27 cellular contexts compared by ENCODE assay signal in the genomic region with DNA sequence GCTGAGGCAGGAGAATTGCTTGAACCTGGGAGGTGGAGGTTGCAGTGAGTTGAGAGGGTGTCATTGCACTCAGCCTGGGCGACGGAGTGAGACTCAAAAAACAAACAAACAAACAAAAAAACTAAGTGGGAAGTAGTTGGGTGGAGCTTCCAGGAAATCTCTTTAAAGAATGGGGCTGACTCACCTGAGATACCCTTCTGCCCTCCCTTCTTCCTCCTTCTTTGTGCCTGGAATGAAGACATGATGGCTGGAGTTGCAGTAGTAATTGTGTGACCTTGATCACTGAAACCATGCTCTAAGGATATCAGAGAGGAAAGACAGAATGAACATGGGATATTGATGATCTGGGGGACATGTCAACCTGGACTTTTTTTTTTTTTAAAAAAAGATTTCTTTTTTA.
DNase-seq lines count a peak whose midpoint lies in the region; ATAC-seq, FAIRE-seq and TF ChIP-seq lines count a peak whose summit lies in the region.
"Had no signal": no experiment of that assay in that cellular context is flagged by ENCODE, and none has a peak within 500 bp of the region (broad histone marks: within the 10 kb centered on the region; RNA-seq: fewer than 3 reads in every experiment).

No MANE protein-coding gene starts in this region.

- intact Hi-C loops in mucosa of descending colon (cut with DNase I, micrococcal nuclease) (no loop called here), kidney (cut with DNase I) (no loop called here)

- TF ChIP-seq CTCF in bronchial epithelial cell (IDR thresholded peaks at IDR 0.05; ENCODE audit: insufficient read depth, low read length, severe bottlenecking): no peak
- TF ChIP-seq CTCF in mucosa of descending colon (IDR thresholded peaks at IDR 0.05): no peak
- no peak for TF ChIP-seq CTCF in smooth muscle cell (IDR thresholded peaks at IDR 0.05; ENCODE audit: borderline replicate concordance, insufficient read depth, poor library complexity, severe bottlenecking)
- no peak for TF ChIP-seq CTCF in kidney (IDR thresholded peaks at IDR 0.05; ENCODE audit: borderline replicate concordance, extremely low read depth, insufficient read depth)

- ATAC-seq in mucosa of descending colon: peak; percentile 62
- ATAC-seq in HG03108 (IDR thresholded peaks at IDR 0.05; ENCODE audit: unreplicated experiment): no peak
- ATAC-seq in GM21381 (IDR thresholded peaks at IDR 0.05; ENCODE audit: unreplicated experiment): no peak
- ATAC-seq: CD8-positive, alpha-beta T cell had no signal

- no peaks in the 10 kb centered on the region for H3K79me2 ChIP-seq in smooth muscle cell (ENCODE audit: low read depth)

- no peaks in the 10 kb centered on the region for H3K36me3 ChIP-seq in bronchial epithelial cell (ENCODE audit: control insufficient read depth, insufficient read depth, low read length)
- H3K36me3 ChIP-seq in mucosa of descending colon (ENCODE audit: low read depth): no peaks in the 10 kb centered on the region
- H3K36me3 ChIP-seq in smooth muscle cell (ENCODE audit: low read depth): no peaks in the 10 kb centered on the region
- no peaks in the 10 kb centered on the region for H3K36me3 ChIP-seq in kidney (ENCODE audit: control insufficient read depth in 1 of 2, insufficient read depth in 2 of 2, low read length in 2 of 2)
- H3K36me3 ChIP-seq: SJCRH30 had no signal

- H3F3A ChIP-seq in smooth muscle cell (ENCODE audit: low read depth): peaks cover 5% of the 10 kb centered on the region

- DNase-seq in NCI-H2029 treated with DMSO at 0.1 percent for 48 hours (lab: John Stamatoyannopoulos, UW) (peak; percentile 28), NCI-H2029 (lab: John Stamatoyannopoulos, UW) (no peak), bronchial epithelial cell (ENCODE audit: low read depth) (peak; percentile 33), mucosa of descending colon (no peak), smooth muscle cell (lab: John Stamatoyannopoulos, UW; ENCODE audit: unreplicated experiment) (no peak), kidney (no peak)
- DNase-seq: 8988T; AML-193; C1 segment of cervical spinal cord; Calu3; CD8-positive, alpha-beta T cell; EL; GF-D8; H7; HFFc6; MM.1S; NCI-H1092; NCI-H146; NCI-H2081 treated with DMSO at 0.1 percent for 48 hours; NCI-H2171 treated with DMSO at 0.1 percent for 48 hours; NCI-H524 treated with DMSO at 0.1 percent for 48 hours; NCI-H82; SJCRH30 had no signal

- H3K9ac ChIP-seq in smooth muscle cell (ENCODE audit: low read depth): no peak overlapping the region
- no peak overlapping the region for H3K9ac ChIP-seq in kidney (ENCODE audit: low read length in 2 of 2)

- 79% methylated on average over 2 of the region's 2 CpGs for WGBS in smooth muscle cell (ENCODE audit: low lambda C conversion rate)

- no peak overlapping the region for H3K4me2 ChIP-seq in smooth muscle cell

- H3K27me3 ChIP-seq in bronchial epithelial cell (ENCODE audit: control insufficient read depth, insufficient read depth, low read length) (no peaks in the 10 kb centered on the region), smooth muscle cell (ENCODE audit: low read depth) (no peaks in the 10 kb centered on the region)
- H3K27me3 ChIP-seq: SJCRH30 had no signal

- FAIRE-seq in bronchial epithelial cell (lab: Jason Lieb, UNC): no peak
- FAIRE-seq in kidney (lab: Jason Lieb, UNC): no peak
- FAIRE-seq: GM19239, RCC 7860 had no signal

- H3K4me3 ChIP-seq in bronchial epithelial cell (ENCODE audit: low read depth, low read length): no peak overlapping the region
- H3K4me3 ChIP-seq in mucosa of descending colon: no peak overlapping the region
- H3K4me3 ChIP-seq in smooth muscle cell: no peak overlapping the region
- no peak overlapping the region for H3K4me3 ChIP-seq in kidney (ENCODE audit: low read length in 2 of 2)
- H3K4me3 ChIP-seq: SJCRH30 had no signal

- no peaks in the 10 kb centered on the region for H3K9me3 ChIP-seq in mucosa of descending colon
- no peaks in the 10 kb centered on the region for H3K9me3 ChIP-seq in smooth muscle cell (replicated peaks; ENCODE audit: low read depth)
- H3K9me3 ChIP-seq in kidney (ENCODE audit: control insufficient read depth in 1 of 2, low read length in 2 of 2): no peaks in the 10 kb centered on the region
- H3K9me3 ChIP-seq: SJCRH30 had no signal

- H3K4me1 ChIP-seq in mucosa of descending colon (ENCODE audit: low read depth) (peaks cover 6% of the 10 kb centered on the region), smooth muscle cell (ENCODE audit: low read depth) (no peaks in the 10 kb centered on the region), kidney (ENCODE audit: control insufficient read depth in 1 of 2, insufficient read depth in 1 of 2, low read depth in 1 of 2, low read length in 2 of 2) (peaks cover 8 to 9% of the 10 kb centered on the region in 2 donors)

- H3K27ac ChIP-seq in smooth muscle cell (ENCODE audit: low read depth) (no peak overlapping the region), kidney (ENCODE audit: low read depth in 2 of 2, low read length in 2 of 2) (no peak overlapping the region)
- H3K27ac ChIP-seq: SJCRH30 had no signal

- no peak overlapping the region for H2AFZ ChIP-seq in smooth muscle cell (ENCODE audit: low read depth)

- no peaks in the 10 kb centered on the region for H4K20me1 ChIP-seq in smooth muscle cell (ENCODE audit: low read depth)

Comparison
In these comparisons a context has a peak if more than half of its experiments do, and no peak if none do; other contexts are left out.
1. DNase-seq: peak in NCI-H2029 treated with DMSO at 0.1 percent for 48 hours (single experiment) and bronchial epithelial cell (single experiment); none in NCI-H2029 (single experiment), mucosa of descending colon (0 of 3), smooth muscle cell (single experiment) and kidney (single experiment).